In the genomic region with DNA sequence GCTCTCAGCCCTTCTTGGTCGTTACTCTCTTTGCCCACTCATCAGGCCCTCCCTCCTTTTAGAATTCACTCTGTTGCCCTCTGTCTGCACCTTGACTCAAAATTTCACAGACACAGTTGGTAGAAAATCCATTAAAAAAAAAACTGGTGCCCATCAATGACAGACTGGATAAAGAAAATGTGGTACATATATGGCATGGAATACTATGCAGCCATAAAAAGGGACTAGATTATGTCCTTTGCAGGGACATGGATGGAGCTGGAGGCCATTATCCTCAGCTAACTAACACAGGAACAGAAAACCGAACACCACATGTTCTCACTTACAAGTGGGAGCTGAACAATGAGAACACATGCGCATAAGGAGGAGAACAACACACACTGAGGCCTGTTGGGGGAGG, we compare ENCODE assay signal across 16 cellular contexts.
A peak's percentile ranks its signal among the peaks of the same experiment; 100 is the strongest.
DNase-seq lines count a peak whose midpoint lies in the region; ATAC-seq and TF ChIP-seq lines count a peak whose summit lies in the region.
"Had no signal": no experiment of that assay in that cellular context is flagged by ENCODE, and none has a peak within 500 bp of the region (broad histone marks: within the 10 kb centered on the region; RNA-seq: fewer than 3 reads in every experiment).

No MANE protein-coding gene starts in this region.

- H3K4me3 ChIP-seq in SK-N-SH (ENCODE audit: low read depth in 2 of 2, low read length in 1 of 2) (no peak overlapping the region), HEK293 (ENCODE audit: low read depth, low read length) (no peak overlapping the region), neutrophil (ENCODE audit: low read depth in 1 of 2, low read length in 1 of 2) (no peak overlapping the region), left ventricle myocardium inferior (no peak overlapping the region)
- H3K4me3 ChIP-seq: A549; BLaER1 treated with 17β-estradiol and CSF1 and Interleukin-3, amounts not matched to agents 10 nM and 100 nM had no signal

- H3K36me3 ChIP-seq in SK-N-SH (replicated peaks in 1 of 2; ENCODE audit: control insufficient read depth in 1 of 2, insufficient read depth in 2 of 2, low read length in 1 of 2) (no peaks in the 10 kb centered on the region), HEK293 (ENCODE audit: control insufficient read depth in 2 of 2, insufficient read depth in 1 of 2, low read length in 2 of 2) (no peaks in the 10 kb centered on the region), neutrophil (peaks cover 50% of the 10 kb centered on the region), left ventricle myocardium inferior (no peaks in the 10 kb centered on the region)

- H3K27me3 ChIP-seq in SK-N-SH (ENCODE audit: insufficient read depth) (peaks cover 6% of the 10 kb centered on the region), neutrophil (no peaks in the 10 kb centered on the region), left ventricle myocardium inferior (ENCODE audit: low read depth) (peaks cover 6% of the 10 kb centered on the region)
- H3K27me3 ChIP-seq: BLaER1 treated with 17β-estradiol and CSF1 and Interleukin-3, amounts not matched to agents 10 nM and 100 nM had no signal

- CTCF ChIA-PET in SK-N-SH (lab: Yijun Ruan, JAX) (no interaction called here), HEK293 (lab: Yijun Ruan, JAX) (no interaction called here)

- no peaks in the 10 kb centered on the region for H3F3A ChIP-seq in SK-N-SH (replicated peaks; ENCODE audit: insufficient read depth)

- TF ChIP-seq CTCF in SK-N-SH (IDR thresholded peaks at IDR 0.05) (no peak), HEK293 (tag by site-specific recombination; IDR thresholded peaks at IDR 0.05) (no peak), neutrophil (IDR thresholded peaks at IDR 0.05) (no peak), left ventricle myocardium inferior (IDR thresholded peaks at IDR 0.05; ENCODE audit: borderline replicate concordance) (no peak)

- TF ChIP-seq RAD21 in SK-N-SH (IDR thresholded peaks at IDR 0.05; ENCODE audit: low read length) = no peak

- POLR2A ChIA-PET in SK-N-SH (lab: Yijun Ruan, JAX) = interaction anchor here (0.5 kb wide), 1 partner anchor 389 kb away, joined by 3 read pairs; no protein-coding TSS in a partner anchor
- POLR2A ChIA-PET in HEK293 (lab: Yijun Ruan, JAX) = no interaction called here

- H3K4me2 ChIP-seq in SK-N-SH = no peak overlapping the region
- H3K4me2 ChIP-seq: A549; BLaER1 treated with 17β-estradiol and CSF1 and Interleukin-3, amounts not matched to agents 10 nM and 100 nM had no signal

- no peaks in the 10 kb centered on the region for H4K20me1 ChIP-seq in SK-N-SH (ENCODE audit: insufficient read depth)
- H4K20me1 ChIP-seq: BLaER1 treated with 17β-estradiol and CSF1 and Interleukin-3, amounts not matched to agents 10 nM and 100 nM had no signal

- H2AFZ ChIP-seq in SK-N-SH (ENCODE audit: low read depth) = no peak overlapping the region

- 47% methylated on average over 3 of the region's 3 CpGs for WGBS in SK-N-SH (ENCODE audit: low lambda C conversion rate)

- no peaks in the 10 kb centered on the region for H3K79me2 ChIP-seq in SK-N-SH (ENCODE audit: insufficient read depth)

- no peak for DNase-seq in SK-N-SH
- DNase-seq in left ventricle myocardium inferior = no peak
- DNase-seq: AML-193; Caco-2; Calu3; CD4-positive, alpha-beta T cell; CD8-positive, alpha-beta T cell; DMS79 treated with DMSO at 0.1 percent for 48 hours; GF-D8 had no signal

- H3K9me2 ChIP-seq in SK-N-SH = no peaks in the 10 kb centered on the region

- no peak for TF ChIP-seq EP300 in SK-N-SH (IDR thresholded peaks at IDR 0.05; ENCODE audit: borderline replicate concordance in 1 of 2, low read depth in 1 of 2, low read length in 1 of 2)

- intact Hi-C loops in left ventricle myocardium inferior (cut with micrococcal nuclease) = no loop called here

- H3K27ac ChIP-seq in SK-N-SH (ENCODE audit: low read depth in 2 of 2, low read length in 1 of 2) = no peak overlapping the region
- no peak overlapping the region for H3K27ac ChIP-seq in HEK293 (ENCODE audit: extremely low read depth, low read depth, low read length)
- peak overlapping the region; percentile 6 for H3K27ac ChIP-seq in neutrophil
- no peak overlapping the region for H3K27ac ChIP-seq in left ventricle myocardium inferior (replicated peaks)
- H3K27ac ChIP-seq: 22Rv1; A549; BLaER1 treated with 17β-estradiol and CSF1 and Interleukin-3, amounts not matched to agents 10 nM and 100 nM; C4-2B had no signal

- H3K4me1 ChIP-seq in SK-N-SH (ENCODE audit: control insufficient read depth in 1 of 2, insufficient read depth in 2 of 2, low read depth in 1 of 2, low read length in 1 of 2) (peaks cover 0 to 8% of the 10 kb centered on the region in 2 experiments; a peak in 1 of 4 replicates), HEK293 (ENCODE audit: control insufficient read depth, insufficient read depth, low read length) (no peaks in the 10 kb centered on the region), neutrophil (ENCODE audit: control insufficient read depth in 1 of 2, insufficient read depth in 1 of 2, low read depth in 1 of 2, low read length in 1 of 2) (no peaks in the 10 kb centered on the region), left ventricle myocardium inferior (no peaks in the 10 kb centered on the region)

- H3K9me3 ChIP-seq in SK-N-SH = no peaks in the 10 kb centered on the region
- H3K9me3 ChIP-seq in HEK293 (ENCODE audit: control insufficient read depth, insufficient read depth, low read depth, low read length) = no peaks in the 10 kb centered on the region
- no peaks in the 10 kb centered on the region for H3K9me3 ChIP-seq in neutrophil
- peaks cover 31% of the 10 kb centered on the region for H3K9me3 ChIP-seq in left ventricle myocardium inferior (replicated peaks)
- H3K9me3 ChIP-seq: Caco-2 had no signal

- no peak for ATAC-seq in SK-N-SH treated with all-trans-retinoic acid at 6 μM for 48 hours
- ATAC-seq: A549; CD8-positive, alpha-beta T cell had no signal

- no peak overlapping the region for H3K9ac ChIP-seq in SK-N-SH
- H3K9ac ChIP-seq: BLaER1 treated with 17β-estradiol and CSF1 and Interleukin-3, amounts not matched to agents 10 nM and 100 nM had no signal

TF ChIP-seq in SK-N-SH treated with all-trans-retinoic acid at 6 μM for 48 hours, 23 proteins besides CTCF, POLR2A, EP300 and RAD21:
- TF ChIP-seq ZNF8 (CRISPR knock-in tag; IDR thresholded peaks at IDR 0.05) (peak; percentile 78), SNAI2 (CRISPR knock-in tag; IDR thresholded peaks at IDR 0.05) (no peak)

TF ChIP-seq in SK-N-SH, 30 proteins besides CTCF, POLR2A, EP300 and RAD21 (continues in another document):
- TF ChIP-seq RCOR1 (IDR thresholded peaks at IDR 0.05; ENCODE audit: low read length) (no peak), SMC3 (IDR thresholded peaks at IDR 0.05; ENCODE audit: low read depth, low read length) (no peak), RFX5 (IDR thresholded peaks at IDR 0.05; ENCODE audit: low read length) (no peak), GATA2 (CRISPR knock-in tag; IDR thresholded peaks at IDR 0.05) (no peak), RXRA (IDR thresholded peaks at IDR 0.05; ENCODE audit: borderline replicate concordance, low read depth) (no peak), CHD2 (IDR thresholded peaks at IDR 0.05; ENCODE audit: low read length, partially characterized antibody) (no peak), YY1 (IDR thresholded peaks at IDR 0.05; ENCODE audit: low read depth) (no peak), ZBTB33 (IDR thresholded peaks at IDR 0.05; ENCODE audit: borderline replicate concordance, low read depth) (no peak), NFIC (IDR thresholded peaks at IDR 0.05; ENCODE audit: borderline replicate concordance) (no peak), FOXJ3 (CRISPR knock-in tag; IDR thresholded peaks at IDR 0.05) (no peak)

TF ChIP-seq in HEK293, 187 proteins besides CTCF, POLR2A, EP300 and RAD21:
- TF ChIP-seq ZNF239 (tag by site-specific recombination; IDR thresholded peaks at IDR 0.05) (no peak), ZNF146 (tag by site-specific recombination; IDR thresholded peaks at IDR 0.05) (peak; percentile 78), ZNF623 (tag by site-specific recombination; IDR thresholded peaks at IDR 0.05) (no peak)
